In the genomic region with DNA sequence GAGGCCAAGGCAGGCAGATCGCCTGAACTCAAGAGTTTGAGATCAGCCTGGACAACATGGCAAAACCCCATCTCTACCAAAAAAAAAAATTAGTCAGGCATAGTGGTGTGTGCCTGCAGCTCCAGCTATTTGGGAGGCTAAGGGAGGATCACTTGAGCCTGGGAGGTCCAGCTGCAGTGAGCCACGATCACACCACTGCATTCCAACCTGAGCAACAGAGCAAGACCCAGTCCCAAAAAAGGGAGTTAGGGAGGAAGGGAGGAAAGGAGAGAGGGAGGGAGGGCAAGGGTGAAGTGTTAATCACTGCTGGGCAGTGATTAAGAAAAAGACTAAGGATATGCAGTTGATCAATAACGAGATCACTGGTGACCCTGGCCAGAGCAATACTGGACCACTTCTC, we compare ENCODE assay signal across 25 cellular contexts. TPM values are rescaled to one million over a fixed set of nuclear protein-coding genes. Genes with fewer than 3 reads are reported as not detected.
A peak's percentile ranks its signal among the peaks of the same experiment; 100 is the strongest.
DNase-seq lines count a peak whose midpoint lies in the region; ATAC-seq, FAIRE-seq and TF ChIP-seq lines count a peak whose summit lies in the region.
"Had no signal": no experiment of that assay in that cellular context is flagged by ENCODE, and none has a peak within 500 bp of the region (broad histone marks: within the 10 kb centered on the region; RNA-seq: fewer than 3 reads in every experiment).

No MANE protein-coding gene starts in this region.

- no peaks in the 10 kb centered on the region for H3K9me3 Mint-ChIP-seq in stimulated activated naive CD8-positive, alpha-beta T cell treated with anti-CD3 and anti-CD28 coated beads, Interleukin-15, Interleukin-2, amounts not matched to agents 100 ng/mL and 50 ng/mL, for 24 hours
- no peaks in the 10 kb centered on the region for H3K9me3 Mint-ChIP-seq in nephron
- H3K9me3 Mint-ChIP-seq in endodermal cell = no peaks in the 10 kb centered on the region
- H3K9me3 Mint-ChIP-seq: GM23338 had no signal

- H3K4me3 Mint-ChIP-seq in stimulated activated naive CD8-positive, alpha-beta T cell treated with anti-CD3 and anti-CD28 coated beads, Interleukin-15, Interleukin-2, amounts not matched to agents 100 ng/mL and 50 ng/mL, for 24 hours = no peak overlapping the region
- no peak overlapping the region for H3K4me3 Mint-ChIP-seq in nephron
- no peak overlapping the region for H3K4me3 Mint-ChIP-seq in endodermal cell
- H3K4me3 Mint-ChIP-seq: GM23338 had no signal

- no peak overlapping the region for H3K9ac ChIP-seq in endodermal cell (ENCODE audit: extremely low read depth, low read length, poor library complexity, severe bottlenecking)
- H3K9ac ChIP-seq: KMS-11 had no signal

- no peak for FAIRE-seq in small intestine (lab: Jason Lieb, UNC)
- FAIRE-seq: D721Med had no signal

- H3K27me3 ChIP-seq in small intestine (ENCODE audit: control insufficient read depth in 2 of 2, insufficient read depth in 2 of 2, low read length in 2 of 2) (no peaks in the 10 kb centered on the region), endodermal cell (ENCODE audit: control insufficient read depth, insufficient read depth, low read length, poor library complexity, severe bottlenecking) (no peaks in the 10 kb centered on the region)

- no peaks in the 10 kb centered on the region for H3K27me3 Mint-ChIP-seq in stimulated activated naive CD8-positive, alpha-beta T cell treated with anti-CD3 and anti-CD28 coated beads, Interleukin-15, Interleukin-2, amounts not matched to agents 100 ng/mL and 50 ng/mL, for 24 hours
- no peaks in the 10 kb centered on the region for H3K27me3 Mint-ChIP-seq in nephron (ENCODE audit: low read depth)
- no peaks in the 10 kb centered on the region for H3K27me3 Mint-ChIP-seq in endodermal cell (ENCODE audit: insufficient read depth)

- no peaks in the 10 kb centered on the region for H3K9me3 ChIP-seq in small intestine (ENCODE audit: control insufficient read depth, low read depth)
- H3K9me3 ChIP-seq in endodermal cell (ENCODE audit: control insufficient read depth, low read length) = no peaks in the 10 kb centered on the region
- H3K9me3 ChIP-seq: HAP-1 had no signal

- 85 to 93% (median 92%) methylated on average over 3 of the region's 3 CpGs for WGBS in small intestine, 3 donors
- WGBS in endodermal cell (ENCODE audit: insufficient coverage in 1 of 2, insufficient read length in 1 of 2), 2 experiments = 92 to 93% methylated on average over 1 to 3 of the region's 3 CpGs

- H3K4me3 ChIP-seq in small intestine (ENCODE audit: low read depth in 1 of 2, low read length in 2 of 2) (no peak overlapping the region), endodermal cell (ENCODE audit: low read length) (no peak overlapping the region)
- H3K4me3 ChIP-seq: GM23338, HAP-1 had no signal

- H3K27ac Mint-ChIP-seq in stimulated activated naive CD8-positive, alpha-beta T cell treated with anti-CD3 and anti-CD28 coated beads, Interleukin-15, Interleukin-2, amounts not matched to agents 100 ng/mL and 50 ng/mL, for 24 hours = peak overlapping the region; percentile 50
- H3K27ac Mint-ChIP-seq in nephron (peak overlapping the region in 2 of 3 experiments; percentile 0 to 44), endodermal cell (no peak overlapping the region)
- H3K27ac Mint-ChIP-seq: GM23338 had no signal

- H3K4me1 ChIP-seq in small intestine (ENCODE audit: control insufficient read depth in 2 of 2, insufficient read depth in 1 of 2, low read depth in 1 of 2, low read length in 1 of 2) (no peaks in the 10 kb centered on the region), endodermal cell (ENCODE audit: control insufficient read depth, insufficient read depth, low read length) (no peaks in the 10 kb centered on the region)
- H3K4me1 ChIP-seq: HAP-1 had no signal

- no peak for DNase-seq in stimulated activated naive CD8-positive, alpha-beta T cell treated with anti-CD3 and anti-CD28 coated beads, Interleukin-15, Interleukin-2, amounts not matched to agents 100 U/mL and 50 U/mL, for 24 hours
- DNase-seq in small intestine (no peak), endodermal cell (no peak), nucleus accumbens (lab: John Stamatoyannopoulos, UW) (no peak)
- DNase-seq: AML-193; DMS53; GDM1; IMR-90; NCI-H146; NCI-H2171; NCI-H345; NCI-H524; NCI-H774; NK-92 treated with Interleukin-12 subunit alpha and Interleukin-12 subunit beta, amount 100 ng/mL, for 24 hours had no signal

- TF ChIP-seq CTCF in nephron (IDR thresholded peaks at IDR 0.05; ENCODE audit: unreplicated experiment in 3 of 3) (no peak), endodermal cell (conservative IDR thresholded peaks at IDR 0.05) (no peak)

- H3K36me3 Mint-ChIP-seq in stimulated activated naive CD8-positive, alpha-beta T cell treated with anti-CD3 and anti-CD28 coated beads, Interleukin-15, Interleukin-2, amounts not matched to agents 100 ng/mL and 50 ng/mL, for 24 hours (ENCODE audit: low read depth) = peaks cover 50% of the 10 kb centered on the region
- peaks cover 50% of the 10 kb centered on the region for H3K36me3 Mint-ChIP-seq in nephron (ENCODE audit: low read depth)
- H3K36me3 Mint-ChIP-seq in endodermal cell (ENCODE audit: low read depth) = peaks cover 43% of the 10 kb centered on the region

- peaks cover 26% of the 10 kb centered on the region for H3K4me1 Mint-ChIP-seq in stimulated activated naive CD8-positive, alpha-beta T cell treated with anti-CD3 and anti-CD28 coated beads, Interleukin-15, Interleukin-2, amounts not matched to agents 100 ng/mL and 50 ng/mL, for 24 hours (ENCODE audit: low read depth)
- peaks cover 16% of the 10 kb centered on the region for H3K4me1 Mint-ChIP-seq in nephron
- peaks cover 7% of the 10 kb centered on the region for H3K4me1 Mint-ChIP-seq in endodermal cell

- peak overlapping the region; percentile 33 for H3K27ac ChIP-seq in cingulate gyrus (ENCODE audit: low read depth, low read length)
- no peak overlapping the region for H3K27ac ChIP-seq in small intestine (ENCODE audit: low read depth in 1 of 2, low read length in 1 of 2)
- H3K27ac ChIP-seq in endodermal cell (ENCODE audit: low read depth, low read length) = no peak overlapping the region
- H3K27ac ChIP-seq: KMS-11, RWPE1 had no signal

- peaks cover 2 to 13% of the 10 kb centered on the region in 2 donors for H3K36me3 ChIP-seq in small intestine (ENCODE audit: control insufficient read depth in 2 of 2, insufficient read depth in 2 of 2, low read length in 2 of 2)
- H3K36me3 ChIP-seq in endodermal cell (ENCODE audit: control insufficient read depth, insufficient read depth, low read length) = peaks cover 57% of the 10 kb centered on the region

- ATAC-seq in stimulated activated naive CD8-positive, alpha-beta T cell treated with anti-CD3 and anti-CD28 coated beads, Interleukin-15, Interleukin-2, amounts not matched to agents 100 U/mL and 50 U/mL, for 24 hours = no peak
- no peak for ATAC-seq in HG03025 (IDR thresholded peaks at IDR 0.05; ENCODE audit: low FRiP score, unreplicated experiment)
- ATAC-seq: GM23338 had no signal

RNA-seq across cellular contexts. Expression of a gene that starts 56.0 kb away (rescaled TPM):
- over 10,000 TPM in 2 of 3 donors, 10 to 100 TPM in 1; 62.3 to 22,236 (median 10,383) TPM for polyA plus RNA-seq in small intestine
- total RNA-seq in endodermal cell = 100 to 1,000 TPM in 1 of 2 donors, 10 to 100 TPM in 1; 91.8 to 120 TPM
- 75.6 TPM for polyA plus RNA-seq in endodermal cell (2013, experiment 1 of 2)
- 63.3 TPM for polyA plus RNA-seq in endodermal cell (2013, experiment 2 of 2)
- total RNA-seq: A172, GM23338 had no signal
- polyA plus RNA-seq: AG04450 had no signal
